ENCODE assay signal across 8 cellular contexts in genomic region chr2:38601463-38602135, GRCh38. TPM values are rescaled to one million over a fixed set of nuclear protein-coding genes. Genes with fewer than 3 reads are reported as not detected.
A peak's percentile ranks its signal among the peaks of the same experiment; 100 is the strongest.
DNase-seq lines count a peak whose midpoint lies in the region; ATAC-seq and TF ChIP-seq lines count a peak whose summit lies in the region.

No MANE protein-coding gene starts in this region.

- peak; percentile 31 to 79 (median 70) for DNase-seq in NCI-H1417 (lab: John Stamatoyannopoulos, UW)
- DNase-seq in NCI-H1417 treated with DMSO at 0.1 percent for 48 hours (lab: John Stamatoyannopoulos, UW), result no peak
- no peak for DNase-seq in astrocyte of the cerebellum (ENCODE audit: low read depth)
- DNase-seq in suprapubic skin (ENCODE audit: low spot score in 2 of 2), result no peak

- WGBS in suprapubic skin, result 2% methylated on average over 21 of the region's 25 CpGs

- peak overlapping the region; percentile 64 for H3K4me3 ChIP-seq in KMS-11 (IDR thresholded peaks at IDR 0.05; ENCODE audit: insufficient read depth, low read depth, low read length)
- peak overlapping the region; percentile 87 for H3K4me3 ChIP-seq in astrocyte of the cerebellum (ENCODE audit: low read depth, low read length)
- peak overlapping the region; percentile 87 for H3K4me3 ChIP-seq in suprapubic skin

- H3K4me1 ChIP-seq in KMS-11 (ENCODE audit: low read depth, poor library complexity, severe bottlenecking), result peaks cover 60% of the 10 kb centered on the region
- peaks cover 59% of the 10 kb centered on the region for H3K4me1 ChIP-seq in suprapubic skin

- ATAC-seq in HG03565 (IDR thresholded peaks at IDR 0.05; ENCODE audit: unreplicated experiment) (no peak), GM19452 (IDR thresholded peaks at IDR 0.05; ENCODE audit: unreplicated experiment) (no peak)

- no peaks in the 10 kb centered on the region for H4K20me1 ChIP-seq in KMS-11 (ENCODE audit: insufficient read depth)

- no peak overlapping the region; the same call in 1 of the 2 replicates for H3K27ac ChIP-seq in KMS-11
- H3K27ac ChIP-seq in layer of hippocampus (ENCODE audit: low read depth, low read length), result peak overlapping the region; percentile 94
- H3K27ac ChIP-seq in suprapubic skin, result peak overlapping the region; percentile 94

- H3K4me2 ChIP-seq in KMS-11, result peak overlapping the region; percentile 76

- peak overlapping the region; percentile 91; the same call in 1 of the 2 replicates for H2AFZ ChIP-seq in KMS-11 (ENCODE audit: low read depth)

- no peak for TF ChIP-seq EP300 in suprapubic skin (IDR thresholded peaks at IDR 0.05)

- H3K27me3 ChIP-seq in KMS-11 (ENCODE audit: insufficient read depth, low read depth) (no peaks in the 10 kb centered on the region), layer of hippocampus (ENCODE audit: control insufficient read depth, insufficient read depth, low read length) (no peaks in the 10 kb centered on the region), suprapubic skin (no peaks in the 10 kb centered on the region)

- no peak for TF ChIP-seq CTCF in KMS-11 (conservative IDR thresholded peaks at IDR 0.05; ENCODE audit: low read depth, low read length)
- TF ChIP-seq CTCF in astrocyte of the cerebellum (IDR thresholded peaks at IDR 0.05; ENCODE audit: low read depth, low read length, missing control alignments), result no peak
- TF ChIP-seq CTCF in suprapubic skin (IDR thresholded peaks at IDR 0.05), result no peak

- in situ Hi-C loops in astrocyte of the cerebellum (cut with HindIII; ENCODE audit: low sequenced_read_pairs), result no loop called here

- peaks cover 55% of the 10 kb centered on the region for H3K79me2 ChIP-seq in KMS-11 (ENCODE audit: insufficient read depth, low read depth)

- TF ChIP-seq POLR2A in suprapubic skin (IDR thresholded peaks at IDR 0.05), result no peak

- H3K9ac ChIP-seq in KMS-11, result peak overlapping the region; percentile 60

- H3K36me3 ChIP-seq in KMS-11 (ENCODE audit: insufficient read depth), result no peaks in the 10 kb centered on the region
- H3K36me3 ChIP-seq in suprapubic skin, result no peaks in the 10 kb centered on the region

- no peaks in the 10 kb centered on the region for H3K9me3 ChIP-seq in suprapubic skin

RNA-seq across cellular contexts. Expression of gene HNRNPLL, which starts 1.1 kb away (rescaled TPM):
- 10 to 100 TPM; 13.1 to 54.6 (median 23.4) TPM for total RNA-seq in suprapubic skin

Comparison
In these comparisons a context has a peak if more than half of its experiments do, and no peak if none do; other contexts are left out.
1. DNase-seq: peak in NCI-H1417 (3 of 3); none in NCI-H1417 treated with DMSO at 0.1 percent for 48 hours (single experiment), astrocyte of the cerebellum (single experiment) and suprapubic skin (0 of 2).
2. Peak in every context shown above with its lines, with median percentiles within 50 percentile points of each other: H3K4me3 ChIP-seq.